ENCODE assay signal across 1 cellular context in the genomic region with DNA sequence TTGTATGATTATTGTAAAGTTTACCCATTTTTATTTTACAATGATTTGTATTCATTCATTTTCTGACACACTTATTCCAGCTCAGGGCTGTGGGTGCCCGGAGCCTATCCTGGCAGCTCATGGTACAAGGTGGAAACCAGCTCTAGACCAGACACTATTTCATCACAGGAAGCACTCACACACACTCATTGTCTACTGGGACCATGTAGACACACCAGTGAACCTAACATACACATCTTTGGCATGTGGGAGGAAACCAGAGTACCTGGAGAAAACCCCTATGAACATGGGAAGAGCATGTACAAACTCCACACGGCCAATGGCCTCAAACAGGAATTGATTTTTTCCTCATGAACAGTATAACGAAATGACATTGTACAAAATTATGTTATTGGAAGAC.
TF ChIP-seq lines count a peak whose summit lies in the region.

No MANE protein-coding gene starts in this region.

TF ChIP-seq in endothelial cell of umbilical vein, 7 proteins besides CTCF, POLR2A, EP300 and RAD21 (continued from another document):
- TF ChIP-seq MYC (IDR thresholded peaks at IDR 0.05; ENCODE audit: low read depth, low read length): no peak
- no peak for TF ChIP-seq GATA2 (IDR thresholded peaks at IDR 0.05; ENCODE audit: insufficient read depth, insufficient read length, low read depth, low read length)
- TF ChIP-seq POLR2AphosphoS5 (IDR thresholded peaks at IDR 0.05; ENCODE audit: insufficient read depth, low read depth, low read length): no peak
- TF ChIP-seq, protein P1, sequence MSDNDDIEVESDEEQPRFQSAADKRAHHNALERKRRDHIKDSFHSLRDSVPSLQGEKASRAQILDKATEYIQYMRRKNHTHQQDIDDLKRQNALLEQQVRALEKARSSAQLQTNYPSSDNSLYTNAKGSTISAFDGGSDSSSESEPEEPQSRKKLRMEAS (IDR thresholded peaks at IDR 0.05; ENCODE audit: insufficient read depth, insufficient read length): no peak
